Comparison of ENCODE assay signal across 8 cellular contexts in genomic region chr4:5824635-5825034, GRCh38.
A peak's percentile ranks its signal among the peaks of the same experiment; 100 is the strongest.
DNase-seq lines count a peak whose midpoint lies in the region; ATAC-seq and TF ChIP-seq lines count a peak whose summit lies in the region.

No MANE protein-coding gene starts in this region.

- peaks cover 4% of the 10 kb centered on the region for H3K27me3 Mint-ChIP-seq in activated naive CD8-positive, alpha-beta T cell treated with anti-CD3 and anti-CD28 coated beads for 36 hours

- H3K9me3 ChIP-seq in parathyroid adenoma (ENCODE audit: control insufficient read depth, low read length): no peaks in the 10 kb centered on the region

- H3K9ac ChIP-seq in parathyroid adenoma: no peak overlapping the region

- DNase-seq in NCI-H2196 (lab: John Stamatoyannopoulos, UW; ENCODE audit: unreplicated experiment): peak; percentile 15
- DNase-seq in NCI-H2196 treated with DMSO at 0.1 percent for 48 hours (lab: John Stamatoyannopoulos, UW; ENCODE audit: unreplicated experiment): no peak
- DNase-seq in LHCN-M2 (ENCODE audit: low read depth): peak; percentile 60
- DNase-seq in cardiac fibroblast (ENCODE audit: low read depth in 2 of 2): peak; percentile 60 to 66
- DNase-seq in GF-D8 (lab: John Stamatoyannopoulos, UW): no peak
- no peak for DNase-seq in activated naive CD8-positive, alpha-beta T cell treated with anti-CD3 and anti-CD28 coated beads for 36 hours

- H3K9me3 Mint-ChIP-seq in activated naive CD8-positive, alpha-beta T cell treated with anti-CD3 and anti-CD28 coated beads for 36 hours: no peaks in the 10 kb centered on the region

- peaks cover 2% of the 10 kb centered on the region for H3K4me1 Mint-ChIP-seq in activated naive CD8-positive, alpha-beta T cell treated with anti-CD3 and anti-CD28 coated beads for 36 hours

- no peaks in the 10 kb centered on the region for H3K4me1 ChIP-seq in parathyroid adenoma

- H3K36me3 ChIP-seq in parathyroid adenoma (ENCODE audit: control insufficient read depth, insufficient read depth, low read length): no peaks in the 10 kb centered on the region

- H3K79me2 ChIP-seq in parathyroid adenoma: no peaks in the 10 kb centered on the region

- no peaks in the 10 kb centered on the region for H3K36me3 Mint-ChIP-seq in activated naive CD8-positive, alpha-beta T cell treated with anti-CD3 and anti-CD28 coated beads for 36 hours

- no peak overlapping the region for H3K4me2 ChIP-seq in parathyroid adenoma (ENCODE audit: low read length)

- no peak overlapping the region for H3K27ac ChIP-seq in parathyroid adenoma

- no peak overlapping the region for H3K4me3 ChIP-seq in cardiac fibroblast (replicated peaks in 1 of 2; ENCODE audit: low read depth in 2 of 2, low read length in 2 of 2)
- no peak overlapping the region for H3K4me3 ChIP-seq in parathyroid adenoma (ENCODE audit: low read depth, low read length)

- H3K27me3 ChIP-seq in parathyroid adenoma (ENCODE audit: control insufficient read depth, insufficient read depth, low read length): no peaks in the 10 kb centered on the region

- no peak overlapping the region for H3K27ac Mint-ChIP-seq in activated naive CD8-positive, alpha-beta T cell treated with anti-CD3 and anti-CD28 coated beads for 36 hours

- no peak overlapping the region for H3K4me3 Mint-ChIP-seq in activated naive CD8-positive, alpha-beta T cell treated with anti-CD3 and anti-CD28 coated beads for 36 hours

- H2AFZ ChIP-seq in parathyroid adenoma: no peak overlapping the region

- peak; percentile 61 for TF ChIP-seq CTCF in cardiac fibroblast (IDR thresholded peaks at IDR 0.05; ENCODE audit: low read depth, low read length)
- TF ChIP-seq CTCF in parathyroid adenoma (IDR thresholded peaks at IDR 0.05): peak; percentile 30

- no peak for ATAC-seq in GM18873 (IDR thresholded peaks at IDR 0.05; ENCODE audit: low FRiP score, unreplicated experiment)

Comparison
In these comparisons a context has a peak if more than half of its experiments do, and no peak if none do; other contexts are left out.
1. DNase-seq: peak in NCI-H2196 (single experiment), LHCN-M2 (single experiment) and cardiac fibroblast (2 of 2); none in NCI-H2196 treated with DMSO at 0.1 percent for 48 hours (single experiment), GF-D8 (single experiment) and activated naive CD8-positive, alpha-beta T cell treated with anti-CD3 and anti-CD28 coated beads for 36 hours (single experiment).